In genomic region chr4:54372951-54373350, GRCh38 we compare ENCODE assay signal across 3 cellular contexts.
TF ChIP-seq lines count a peak whose summit lies in the region.

No MANE protein-coding gene starts in this region.

TF ChIP-seq in HepG2, 621 proteins besides CTCF, POLR2A, EP300 and RAD21:
- TF ChIP-seq NFE2L2 (IDR thresholded peaks at IDR 0.05; ENCODE audit: low read length) (peak; percentile 69), MAFK (conservative IDR thresholded peaks at IDR 0.05 in 1 of 2, IDR thresholded peaks at IDR 0.05 in 1 of 2; ENCODE audit: low read length in 2 of 2) (peak; percentile 43 to 49), ZNF343 (CRISPR knock-in tag; IDR thresholded peaks at IDR 0.05) (no peak)
- TF ChIP-seq, protein P1, sequence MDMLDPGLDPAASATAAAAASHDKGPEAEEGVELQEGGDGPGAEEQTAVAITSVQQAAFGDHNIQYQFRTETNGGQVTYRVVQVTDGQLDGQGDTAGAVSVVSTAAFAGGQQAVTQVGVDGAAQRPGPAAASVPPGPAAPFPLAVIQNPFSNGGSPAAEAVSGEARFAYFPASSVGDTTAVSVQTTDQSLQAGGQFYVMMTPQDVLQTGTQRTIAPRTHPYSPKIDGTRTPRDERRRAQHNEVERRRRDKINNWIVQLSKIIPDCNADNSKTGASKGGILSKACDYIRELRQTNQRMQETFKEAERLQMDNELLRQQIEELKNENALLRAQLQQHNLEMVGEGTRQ (IDR thresholded peaks at IDR 0.05; ENCODE audit: low read depth, low read length): no peak
- TF ChIP-seq, protein P1 (CRISPR knock-in tag; IDR thresholded peaks at IDR 0.05; ENCODE audit: borderline replicate concordance): no peak

TF ChIP-seq in IMR-90, 13 proteins besides CTCF, POLR2A, EP300 and RAD21:
- TF ChIP-seq NFE2L2 (IDR thresholded peaks at IDR 0.05; ENCODE audit: low read depth, low read length) (peak; percentile 84), MAZ (IDR thresholded peaks at IDR 0.05; ENCODE audit: borderline replicate concordance, low read depth, low read length) (no peak), MAFK (IDR thresholded peaks at IDR 0.05; ENCODE audit: low read depth, low read length) (peak; percentile 48)
- TF ChIP-seq, protein P1 (IDR thresholded peaks at IDR 0.05; ENCODE audit: low read depth, low read length): no peak

TF ChIP-seq in K562, 482 proteins besides CTCF, POLR2A, EP300 and RAD21:
- TF ChIP-seq RBM39 (optimal IDR thresholded peaks at IDR 0.05; ENCODE audit: low read depth, low read length) (no peak), NONO (IDR thresholded peaks at IDR 0.05; ENCODE audit: low read depth in 2 of 2, low read length in 1 of 2) (no peak), STAG1 (CRISPR knock-in tag; IDR thresholded peaks at IDR 0.05; ENCODE audit: borderline replicate concordance) (no peak), PYGO2 (tag; IDR thresholded peaks at IDR 0.05) (no peak), RBM22 (IDR thresholded peaks at IDR 0.05; ENCODE audit: low read depth, low read length, poor library complexity, severe bottlenecking) (no peak), XRCC3 (IDR thresholded peaks at IDR 0.05) (no peak), SAFB (IDR thresholded peaks at IDR 0.05; ENCODE audit: borderline replicate concordance, low read depth, low read length) (no peak), LCOR (CRISPR knock-in tag; IDR thresholded peaks at IDR 0.05) (no peak), ZNF316 (IDR thresholded peaks at IDR 0.05) (peak; percentile 85), NFIC (IDR thresholded peaks at IDR 0.05) (no peak), SMAD4 (CRISPR knock-in tag; conservative IDR thresholded peaks at IDR 0.05) (no peak), ARID2 (IDR thresholded peaks at IDR 0.05) (no peak), CBFA2T2 (conservative IDR thresholded peaks at IDR 0.05) (no peak), MAFK (IDR thresholded peaks at IDR 0.05; ENCODE audit: low read length) (peak; percentile 66; the same call in 1 of the 2 replicates), CEBPB (tag; IDR thresholded peaks at IDR 0.05) (no peak), GATAD2A (IDR thresholded peaks at IDR 0.05) (no peak), ZNF696 (CRISPR knock-in tag; conservative IDR thresholded peaks at IDR 0.05) (no peak), ZC3H11A (IDR thresholded peaks at IDR 0.05; ENCODE audit: low read depth, low read length) (no peak), MCM3 (IDR thresholded peaks at IDR 0.05) (no peak), MED1 (CRISPR knock-in tag; IDR thresholded peaks at IDR 0.05; ENCODE audit: borderline replicate concordance) (no peak), MEF2D (tag; conservative IDR thresholded peaks at IDR 0.05; ENCODE audit: low read depth) (no peak), U2AF1 (optimal IDR thresholded peaks at IDR 0.05; ENCODE audit: low read depth, low read length) (no peak), KLF6 (CRISPR knock-in tag; IDR thresholded peaks at IDR 0.05; ENCODE audit: borderline replicate concordance) (no peak), GATAD2B (IDR thresholded peaks at IDR 0.05; ENCODE audit: borderline replicate concordance) (no peak), ZNF668 (CRISPR knock-in tag; IDR thresholded peaks at IDR 0.05) (no peak), TEAD2 (tag; IDR thresholded peaks at IDR 0.05) (no peak), ZFX (CRISPR knock-in tag; IDR thresholded peaks at IDR 0.05) (no peak), FOXA3 (CRISPR knock-in tag; conservative IDR thresholded peaks at IDR 0.05 in 1 of 2, IDR thresholded peaks at IDR 0.05 in 1 of 2) (no peak), CSDE1 (IDR thresholded peaks at IDR 0.05) (no peak), ZNF583 (CRISPR knock-in tag; IDR thresholded peaks at IDR 0.05) (no peak), MAFF (IDR thresholded peaks at IDR 0.05; ENCODE audit: low read length) (peak; percentile 62), RBM34 (IDR thresholded peaks at IDR 0.05; ENCODE audit: borderline replicate concordance, insufficient read depth, low read length) (no peak), SMAD3 (CRISPR knock-in tag; conservative IDR thresholded peaks at IDR 0.05) (no peak), ZKSCAN8 (CRISPR knock-in tag; IDR thresholded peaks at IDR 0.05) (no peak), NFE2 (IDR thresholded peaks at IDR 0.05; ENCODE audit: low read depth) (peak; percentile 68), NFE2L1 (tag; IDR thresholded peaks at IDR 0.05; ENCODE audit: borderline replicate concordance, low read depth) (peak; percentile 68), IFI16 (CRISPR knock-in tag; IDR thresholded peaks at IDR 0.05) (no peak), TEAD1 (CRISPR knock-in tag; IDR thresholded peaks at IDR 0.05) (no peak), GTF2A2 (tag; IDR thresholded peaks at IDR 0.05) (no peak), TBP (optimal IDR thresholded peaks at IDR 0.05; ENCODE audit: low read depth, low read length) (no peak), ETS1 (conservative IDR thresholded peaks at IDR 0.05; ENCODE audit: control insufficient read depth, low read depth, low read length) (no peak), MIER1 (IDR thresholded peaks at IDR 0.05; ENCODE audit: low read depth) (no peak), MAFG (tag; conservative IDR thresholded peaks at IDR 0.05) (peak; percentile 93), MNT (conservative IDR thresholded peaks at IDR 0.05) (no peak), ZEB2 (IDR thresholded peaks at IDR 0.05) (no peak), ESRRA (IDR thresholded peaks at IDR 0.05; ENCODE audit: borderline replicate concordance, low read depth) (no peak), ZBTB5 (IDR thresholded peaks at IDR 0.05) (no peak), C11orf30 (IDR thresholded peaks at IDR 0.05; ENCODE audit: low read depth) (peak; percentile 80)
- TF ChIP-seq, protein P2, sequence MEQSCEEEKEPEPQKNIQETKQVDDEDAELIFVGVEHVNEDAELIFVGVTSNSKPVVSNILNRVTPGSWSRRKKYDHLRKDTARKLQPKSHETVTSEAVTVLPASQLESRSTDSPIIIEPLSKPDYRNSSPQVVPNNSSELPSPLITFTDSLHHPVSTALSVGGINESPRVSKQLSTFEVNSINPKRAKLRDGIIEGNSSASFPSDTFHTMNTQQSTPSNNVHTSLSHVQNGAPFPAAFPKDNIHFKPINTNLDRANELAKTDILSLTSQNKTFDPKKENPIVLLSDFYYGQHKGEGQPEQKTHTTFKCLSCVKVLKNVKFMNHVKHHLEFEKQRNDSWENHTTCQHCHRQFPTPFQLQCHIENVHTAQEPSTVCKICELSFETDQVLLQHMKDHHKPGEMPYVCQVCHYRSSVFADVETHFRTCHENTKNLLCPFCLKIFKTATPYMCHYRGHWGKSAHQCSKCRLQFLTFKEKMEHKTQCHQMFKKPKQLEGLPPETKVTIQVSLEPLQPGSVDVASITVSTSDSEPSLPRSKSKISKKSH (CRISPR knock-in tag; IDR thresholded peaks at IDR 0.05): no peak
- TF ChIP-seq, protein P1 (CRISPR knock-in tag; IDR thresholded peaks at IDR 0.05): no peak
- TF ChIP-seq, protein P3, sequence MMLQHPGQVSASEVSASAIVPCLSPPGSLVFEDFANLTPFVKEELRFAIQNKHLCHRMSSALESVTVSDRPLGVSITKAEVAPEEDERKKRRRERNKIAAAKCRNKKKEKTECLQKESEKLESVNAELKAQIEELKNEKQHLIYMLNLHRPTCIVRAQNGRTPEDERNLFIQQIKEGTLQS (IDR thresholded peaks at IDR 0.05): no peak
- TF ChIP-seq, protein P3 (CRISPR knock-in tag; conservative IDR thresholded peaks at IDR 0.05): no peak
- TF ChIP-seq, protein P4, sequence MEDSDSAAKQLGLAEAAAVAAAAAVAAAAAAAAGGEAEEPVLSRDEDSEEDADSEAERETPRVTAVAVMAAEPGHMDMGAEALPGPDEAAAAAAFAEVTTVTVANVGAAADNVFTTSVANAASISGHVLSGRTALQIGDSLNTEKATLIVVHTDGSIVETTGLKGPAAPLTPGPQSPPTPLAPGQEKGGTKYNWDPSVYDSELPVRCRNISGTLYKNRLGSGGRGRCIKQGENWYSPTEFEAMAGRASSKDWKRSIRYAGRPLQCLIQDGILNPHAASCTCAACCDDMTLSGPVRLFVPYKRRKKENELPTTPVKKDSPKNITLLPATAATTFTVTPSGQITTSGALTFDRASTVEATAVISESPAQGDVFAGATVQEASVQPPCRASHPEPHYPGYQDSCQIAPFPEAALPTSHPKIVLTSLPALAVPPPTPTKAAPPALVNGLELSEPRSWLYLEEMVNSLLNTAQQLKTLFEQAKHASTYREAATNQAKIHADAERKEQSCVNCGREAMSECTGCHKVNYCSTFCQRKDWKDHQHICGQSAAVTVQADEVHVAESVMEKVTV (CRISPR knock-in tag; IDR thresholded peaks at IDR 0.05): no peak
- TF ChIP-seq, protein P5, sequence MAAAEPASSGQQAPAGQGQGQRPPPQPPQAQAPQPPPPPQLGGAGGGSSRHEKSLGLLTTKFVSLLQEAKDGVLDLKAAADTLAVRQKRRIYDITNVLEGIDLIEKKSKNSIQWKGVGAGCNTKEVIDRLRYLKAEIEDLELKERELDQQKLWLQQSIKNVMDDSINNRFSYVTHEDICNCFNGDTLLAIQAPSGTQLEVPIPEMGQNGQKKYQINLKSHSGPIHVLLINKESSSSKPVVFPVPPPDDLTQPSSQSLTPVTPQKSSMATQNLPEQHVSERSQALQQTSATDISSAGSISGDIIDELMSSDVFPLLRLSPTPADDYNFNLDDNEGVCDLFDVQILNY (CRISPR knock-in tag; IDR thresholded peaks at IDR 0.05): no peak
TF ChIP-seq in K562: peak in this region for 7.
